Comparison of ENCODE assay signal across 21 cellular contexts in the genomic region with DNA sequence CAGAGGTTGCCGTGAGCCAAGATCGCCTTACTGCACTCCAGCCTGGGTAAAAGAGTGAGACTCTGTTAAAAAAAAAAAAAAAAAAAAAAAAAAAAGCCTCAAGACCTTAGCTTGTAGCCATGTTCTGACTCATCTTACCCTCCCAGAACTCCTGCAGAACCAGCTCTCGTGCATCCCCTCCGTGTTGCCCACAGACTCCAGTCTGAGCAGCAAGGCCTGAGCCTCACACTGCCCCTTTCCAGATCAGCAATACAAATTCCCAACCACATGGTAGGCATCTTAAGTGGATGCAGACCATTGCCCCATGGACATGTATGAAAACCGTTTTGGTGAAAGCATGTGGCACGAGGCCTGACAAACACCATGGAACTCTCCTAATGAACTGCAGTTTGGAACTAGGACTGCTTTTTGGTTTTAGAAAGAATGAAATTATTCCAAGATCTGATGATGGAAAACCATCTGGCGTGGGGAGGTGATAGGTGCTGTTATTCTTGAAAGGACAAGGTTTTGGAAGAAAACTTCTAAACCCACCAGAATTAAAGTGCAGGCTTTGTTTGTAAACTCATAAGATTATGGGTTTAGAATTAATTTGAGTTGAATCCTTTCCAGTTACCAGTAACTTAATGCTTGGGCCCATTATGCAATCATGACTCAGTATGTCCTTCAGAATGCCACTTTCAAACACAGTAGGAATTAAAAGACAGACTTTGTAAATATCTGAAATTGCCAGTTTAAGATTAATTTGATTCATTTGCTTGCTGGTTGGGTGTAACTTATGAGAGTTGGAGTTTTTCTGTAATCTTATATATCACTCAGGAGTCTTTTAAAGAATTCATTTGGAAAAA.
DNase-seq lines count a peak whose midpoint lies in the region; ATAC-seq and TF ChIP-seq lines count a peak whose summit lies in the region.
"Had no signal": no experiment of that assay in that cellular context is flagged by ENCODE, and none has a peak within 500 bp of the region (broad histone marks: within the 10 kb centered on the region; RNA-seq: fewer than 3 reads in every experiment).

No MANE protein-coding gene starts in this region.

- no peak for TF ChIP-seq CTCF in AG10803 (conservative IDR thresholded peaks at IDR 0.05; ENCODE audit: low read length)
- no peak for TF ChIP-seq CTCF in astrocyte of the spinal cord (IDR thresholded peaks at IDR 0.05; ENCODE audit: low read depth, low read length)
- no peak for TF ChIP-seq CTCF in chondrocyte (IDR thresholded peaks at IDR 0.05)
- no peak for TF ChIP-seq CTCF in natural killer cell (IDR thresholded peaks at IDR 0.05)

- DNase-seq in AG10803 (ENCODE audit: low read depth) = peak; percentile 83
- DNase-seq in HS-5 (ENCODE audit: low read depth) = peak; percentile 31
- peak; percentile 64 for DNase-seq in astrocyte of the spinal cord (ENCODE audit: low read depth, low spot score)
- peak; percentile 39 for DNase-seq in myocyte (ENCODE audit: low read depth)
- DNase-seq in SHP77 treated with DMSO at 0.1 percent for 48 hours (lab: John Stamatoyannopoulos, UW) = no peak
- DNase-seq in NCI-H1417 treated with DMSO at 0.1 percent for 48 hours (lab: John Stamatoyannopoulos, UW) = no peak
- no peak for DNase-seq in chondrocyte (ENCODE audit: low spot score)
- DNase-seq in natural killer cell = no peak
- DNase-seq: activated CD4-positive, alpha-beta T cell treated with anti-CD3 and anti-CD28 coated beads, Interleukin-2, amount 10 ng/mL, durations not matched to agents 24 days and 14 days; activated naive CD4-positive, alpha-beta T cell treated with anti-CD3 and anti-CD28 coated beads, Interleukin-2, amount 10 ng/mL, durations not matched to agents 7 days and 5 days; effector CD4-positive, alpha-beta T cell; foreskin keratinocyte; GF-D8; left cardiac atrium; midbrain; NCI-H82; Peyer's patch; stimulated activated naive CD4-positive, alpha-beta T cell; uterus had no signal

- H3K27ac Mint-ChIP-seq in chondrocyte (ENCODE audit: unreplicated experiment) = no peak overlapping the region
- H3K27ac Mint-ChIP-seq in natural killer cell = no peak overlapping the region
- H3K27ac Mint-ChIP-seq: activated CD4-positive, alpha-beta T cell treated with anti-CD3 and anti-CD28 coated beads, Interleukin-2, amount 10 ng/mL, durations not matched to agents 24 days and 14 days; activated naive CD4-positive, alpha-beta T cell treated with anti-CD3 and anti-CD28 coated beads, Interleukin-2, amount 10 ng/mL, durations not matched to agents 7 days and 5 days; B cell; neural progenitor cell had no signal

- H3K4me1 Mint-ChIP-seq in chondrocyte (ENCODE audit: low read depth) (peaks cover 4% of the 10 kb centered on the region), natural killer cell (no peaks in the 10 kb centered on the region)
- H3K4me1 Mint-ChIP-seq: activated CD4-positive, alpha-beta T cell treated with anti-CD3 and anti-CD28 coated beads, Interleukin-2, amount 10 ng/mL, durations not matched to agents 24 days and 14 days; activated naive CD4-positive, alpha-beta T cell treated with anti-CD3 and anti-CD28 coated beads, Interleukin-2, amount 10 ng/mL, durations not matched to agents 7 days and 5 days; B cell; neural progenitor cell had no signal

- no peak for ATAC-seq in natural killer cell
- ATAC-seq: foreskin keratinocyte, left cardiac atrium had no signal

- intact Hi-C loops in natural killer cell (cut with micrococcal nuclease) = no loop called here

- H3K36me3 Mint-ChIP-seq in chondrocyte (ENCODE audit: low read depth) (no peaks in the 10 kb centered on the region), natural killer cell (no peaks in the 10 kb centered on the region)
- H3K36me3 Mint-ChIP-seq: activated naive CD4-positive, alpha-beta T cell treated with anti-CD3 and anti-CD28 coated beads, Interleukin-2, amount 10 ng/mL, durations not matched to agents 7 days and 5 days; neural progenitor cell had no signal

- peaks cover 9% of the 10 kb centered on the region for H3K27me3 Mint-ChIP-seq in chondrocyte (ENCODE audit: low read depth)
- no peaks in the 10 kb centered on the region for H3K27me3 Mint-ChIP-seq in natural killer cell (ENCODE audit: low read depth in 2 of 2)
- H3K27me3 Mint-ChIP-seq: activated CD4-positive, alpha-beta T cell treated with anti-CD3 and anti-CD28 coated beads, Interleukin-2, amount 10 ng/mL, durations not matched to agents 24 days and 14 days; activated naive CD4-positive, alpha-beta T cell treated with anti-CD3 and anti-CD28 coated beads, Interleukin-2, amount 10 ng/mL, durations not matched to agents 7 days and 5 days; B cell had no signal

- H3K4me3 ChIP-seq in AG10803 (ENCODE audit: low read length) (no peak overlapping the region), astrocyte of the spinal cord (ENCODE audit: low read depth, low read length) (no peak overlapping the region)
- H3K4me3 ChIP-seq: neural progenitor cell, Peyer's patch, uterus had no signal

- in situ Hi-C loops in astrocyte of the spinal cord (cut with HindIII; ENCODE audit: low sequenced_read_pairs) = no loop called here

- peaks cover 4% of the 10 kb centered on the region for H3K9me3 Mint-ChIP-seq in chondrocyte (ENCODE audit: low read depth)
- H3K9me3 Mint-ChIP-seq in natural killer cell = peaks cover 16 to 25% of the 10 kb centered on the region in 2 donors

- H3K4me3 Mint-ChIP-seq in chondrocyte (ENCODE audit: unreplicated experiment) = no peak overlapping the region
- H3K4me3 Mint-ChIP-seq in natural killer cell = no peak overlapping the region
- H3K4me3 Mint-ChIP-seq: activated CD4-positive, alpha-beta T cell treated with anti-CD3 and anti-CD28 coated beads, Interleukin-2, amount 10 ng/mL, durations not matched to agents 24 days and 14 days; activated naive CD4-positive, alpha-beta T cell treated with anti-CD3 and anti-CD28 coated beads, Interleukin-2, amount 10 ng/mL, durations not matched to agents 7 days and 5 days; B cell; neural progenitor cell had no signal

Comparison
In these comparisons a context has a peak if more than half of its experiments do, and no peak if none do; other contexts are left out.
1. DNase-seq: peak in AG10803 (single experiment), HS-5 (single experiment), astrocyte of the spinal cord (single experiment) and myocyte (single experiment); none in SHP77 treated with DMSO at 0.1 percent for 48 hours (single experiment), NCI-H1417 treated with DMSO at 0.1 percent for 48 hours (single experiment), chondrocyte (single experiment) and natural killer cell (single experiment).